ENCODE assay signal across 2 cellular contexts in genomic region chr2:9105601-9106337, GRCh38.
TF ChIP-seq lines count a peak whose summit lies in the region.

No MANE protein-coding gene starts in this region.

TF ChIP-seq in SK-N-SH, 30 proteins besides CTCF, POLR2A, EP300 and RAD21 (continued from another document):
- TF ChIP-seq ZBTB33 (IDR thresholded peaks at IDR 0.05; ENCODE audit: borderline replicate concordance, low read depth) (no peak), PBX3 (IDR thresholded peaks at IDR 0.05) (no peak), FOXJ3 (CRISPR knock-in tag; IDR thresholded peaks at IDR 0.05) (no peak), RFX5 (IDR thresholded peaks at IDR 0.05; ENCODE audit: low read length) (no peak), REST (IDR thresholded peaks at IDR 0.05; ENCODE audit: low read depth, low read length) (no peak), TEAD4 (IDR thresholded peaks at IDR 0.05; ENCODE audit: borderline replicate concordance, insufficient read depth) (no peak), TCF12 (IDR thresholded peaks at IDR 0.05) (no peak), FOSL2 (IDR thresholded peaks at IDR 0.05; ENCODE audit: borderline replicate concordance, low read depth) (no peak), GABPA (IDR thresholded peaks at IDR 0.05; ENCODE audit: low read depth) (no peak)

TF ChIP-seq in SK-N-SH treated with all-trans-retinoic acid at 6 μM for 48 hours, 23 proteins besides CTCF, POLR2A, EP300 and RAD21 (continued from another document):
- TF ChIP-seq TSHZ2 (CRISPR knock-in tag; IDR thresholded peaks at IDR 0.05) (no peak), ZNF8 (CRISPR knock-in tag; IDR thresholded peaks at IDR 0.05) (no peak), TOX (CRISPR knock-in tag; IDR thresholded peaks at IDR 0.05; ENCODE audit: borderline replicate concordance) (no peak), OSR1 (CRISPR knock-in tag; IDR thresholded peaks at IDR 0.05) (no peak), ISL1 (CRISPR knock-in tag; IDR thresholded peaks at IDR 0.05) (no peak), TCF4 (CRISPR knock-in tag; IDR thresholded peaks at IDR 0.05; ENCODE audit: borderline replicate concordance) (no peak), ZC3H10 (CRISPR knock-in tag; IDR thresholded peaks at IDR 0.05) (no peak)
- TF ChIP-seq, protein P1, sequence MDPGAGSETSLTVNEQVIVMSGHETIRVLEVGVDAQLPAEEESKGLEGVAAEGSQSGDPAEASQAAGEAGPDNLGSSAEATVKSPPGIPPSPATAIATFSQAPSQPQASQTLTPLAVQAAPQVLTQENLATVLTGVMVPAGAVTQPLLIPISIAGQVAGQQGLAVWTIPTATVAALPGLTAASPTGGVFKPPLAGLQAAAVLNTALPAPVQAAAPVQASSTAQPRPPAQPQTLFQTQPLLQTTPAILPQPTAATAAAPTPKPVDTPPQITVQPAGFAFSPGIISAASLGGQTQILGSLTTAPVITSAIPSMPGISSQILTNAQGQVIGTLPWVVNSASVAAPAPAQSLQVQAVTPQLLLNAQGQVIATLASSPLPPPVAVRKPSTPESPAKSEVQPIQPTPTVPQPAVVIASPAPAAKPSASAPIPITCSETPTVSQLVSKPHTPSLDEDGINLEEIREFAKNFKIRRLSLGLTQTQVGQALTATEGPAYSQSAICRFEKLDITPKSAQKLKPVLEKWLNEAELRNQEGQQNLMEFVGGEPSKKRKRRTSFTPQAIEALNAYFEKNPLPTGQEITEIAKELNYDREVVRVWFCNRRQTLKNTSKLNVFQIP (CRISPR knock-in tag; IDR thresholded peaks at IDR 0.05; ENCODE audit: borderline replicate concordance, low read depth), result no peak
- TF ChIP-seq, protein P2, sequence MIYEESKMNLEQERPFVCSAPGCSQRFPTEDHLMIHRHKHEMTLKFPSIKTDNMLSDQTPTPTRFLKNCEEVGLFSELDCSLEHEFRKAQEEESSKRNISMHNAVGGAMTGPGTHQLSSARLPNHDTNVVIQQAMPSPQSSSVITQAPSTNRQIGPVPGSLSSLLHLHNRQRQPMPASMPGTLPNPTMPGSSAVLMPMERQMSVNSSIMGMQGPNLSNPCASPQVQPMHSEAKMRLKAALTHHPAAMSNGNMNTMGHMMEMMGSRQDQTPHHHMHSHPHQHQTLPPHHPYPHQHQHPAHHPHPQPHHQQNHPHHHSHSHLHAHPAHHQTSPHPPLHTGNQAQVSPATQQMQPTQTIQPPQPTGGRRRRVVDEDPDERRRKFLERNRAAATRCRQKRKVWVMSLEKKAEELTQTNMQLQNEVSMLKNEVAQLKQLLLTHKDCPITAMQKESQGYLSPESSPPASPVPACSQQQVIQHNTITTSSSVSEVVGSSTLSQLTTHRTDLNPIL (CRISPR knock-in tag; IDR thresholded peaks at IDR 0.05; ENCODE audit: low read depth), result no peak
